ENCODE assay signal across 8 cellular contexts in the genomic region with DNA sequence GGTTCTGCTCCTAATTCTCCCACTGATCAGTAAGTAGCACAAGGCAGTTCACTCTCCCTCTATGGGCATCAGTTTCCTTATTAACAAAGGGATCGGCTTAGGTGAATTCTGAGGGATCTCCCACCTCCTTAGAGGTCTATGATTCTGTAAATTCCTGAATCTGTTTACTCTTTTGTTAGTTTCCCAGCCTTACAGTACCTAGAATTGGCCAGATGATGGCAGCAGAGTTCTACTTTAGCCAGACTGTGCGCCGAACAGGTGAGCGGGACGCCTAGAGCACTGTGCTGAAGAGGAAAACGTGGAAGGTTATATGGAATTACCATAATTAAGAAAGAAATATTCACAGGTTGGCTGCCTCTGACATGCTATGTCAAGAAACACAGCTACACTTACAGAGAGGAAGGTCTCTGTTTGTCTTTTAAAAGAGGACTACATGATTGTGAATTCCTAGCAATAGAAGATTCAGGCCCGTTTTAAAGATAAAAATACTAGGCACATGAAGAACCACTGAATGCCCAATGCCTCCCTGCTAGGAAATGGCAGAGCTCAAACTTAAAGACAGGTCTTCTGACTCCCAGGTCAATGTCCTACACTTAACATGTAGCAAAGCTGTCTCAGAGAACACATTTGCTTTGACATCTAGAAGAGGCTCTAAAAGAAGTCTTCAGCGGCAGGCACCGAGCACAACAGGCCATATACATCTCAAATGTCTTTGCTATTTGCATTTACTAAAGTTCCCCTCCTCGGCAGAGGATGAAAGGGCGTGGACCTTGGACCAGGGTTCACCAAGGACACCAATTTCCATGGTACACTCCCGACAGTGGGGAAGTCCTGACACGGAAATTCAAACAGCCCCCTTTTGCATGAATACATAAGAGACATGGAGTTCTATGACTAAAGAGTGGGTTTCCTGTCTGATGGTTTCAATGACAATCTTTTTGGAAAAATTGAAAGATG.
DNase-seq lines count a peak whose midpoint lies in the region; ATAC-seq lines count a peak whose summit lies in the region.

No MANE protein-coding gene starts in this region.

- no peak overlapping the region for H4K5ac ChIP-seq in mesendoderm (ENCODE audit: low read length)

- H3K4me1 ChIP-seq in CD4-positive, CD25-positive, alpha-beta regulatory T cell (ENCODE audit: control insufficient read depth, insufficient read depth, low read length, poor library complexity, severe bottlenecking), result no peaks in the 10 kb centered on the region
- H3K4me1 ChIP-seq in mesendoderm (ENCODE audit: control insufficient read depth, low read depth, low read length), result peaks cover 2% of the 10 kb centered on the region

- no peak overlapping the region for H4K8ac ChIP-seq in mesendoderm (ENCODE audit: low read depth, low read length)

- H3K18ac ChIP-seq in mesendoderm (ENCODE audit: low read length), result no peak overlapping the region

- H3K4me3 Mint-ChIP-seq in CD4-positive, CD25-positive, alpha-beta regulatory T cell, result no peak overlapping the region

- H3K9me3 Mint-ChIP-seq in CD4-positive, CD25-positive, alpha-beta regulatory T cell, result no peaks in the 10 kb centered on the region

- H2BK120ac ChIP-seq in mesendoderm (ENCODE audit: low read depth, low read length), result no peak overlapping the region

- H3K4me2 ChIP-seq in mesendoderm (ENCODE audit: low read length), result no peak overlapping the region

- no peak overlapping the region for H3K9ac ChIP-seq in mesendoderm (ENCODE audit: low read length)

- no peaks in the 10 kb centered on the region for H3K36me3 ChIP-seq in CD4-positive, CD25-positive, alpha-beta regulatory T cell (ENCODE audit: control insufficient read depth, insufficient read depth, low read length)
- H3K36me3 ChIP-seq in mesendoderm (ENCODE audit: control insufficient read depth, insufficient read depth, low read length), result no peaks in the 10 kb centered on the region

- H2BK5ac ChIP-seq in mesendoderm (ENCODE audit: low read length), result no peak overlapping the region

- no peaks in the 10 kb centered on the region for H3K79me1 ChIP-seq in mesendoderm (ENCODE audit: low read length)

- no peaks in the 10 kb centered on the region for H3K9me3 ChIP-seq in CD4-positive, CD25-positive, alpha-beta regulatory T cell (ENCODE audit: control insufficient read depth in 2 of 2, low read length in 2 of 2)

- DNase-seq in CD4-positive, CD25-positive, alpha-beta regulatory T cell, result peak; percentile 7 to 49 (median 25)
- DNase-seq in NCI-H2171 (lab: John Stamatoyannopoulos, UW), result peak; percentile 52
- peak; percentile 10 for DNase-seq in activated CD4-positive, CD25-positive, alpha-beta regulatory T cell treated with anti-CD3 and anti-CD28 coated beads, Interleukin-2, amount 50 U/mL, for 16 hours (ENCODE audit: low read depth, low spot score)
- DNase-seq in effector CD8-positive, alpha-beta T cell (lab: John Stamatoyannopoulos, UW), result peak; percentile 10
- DNase-seq in mesendoderm, result peak; percentile 80
- peak in 5 of 6 experiments; percentile 4 to 31 (median 19) for DNase-seq in stimulated activated naive CD4-positive, alpha-beta T cell (lab: John Stamatoyannopoulos, UW)

- H2BK15ac ChIP-seq in mesendoderm (replicated peaks; ENCODE audit: low read depth), result no peak overlapping the region

- no peak overlapping the region for H3K56ac ChIP-seq in mesendoderm (ENCODE audit: low read length)

- peak; percentile 59 to 71 for ATAC-seq in CD4-positive, CD25-positive, alpha-beta regulatory T cell (ENCODE audit: low read depth in 2 of 2)
- peak; percentile 91 for ATAC-seq in GM19023 (IDR thresholded peaks at IDR 0.05; ENCODE audit: unreplicated experiment)
- peak; percentile 96 for ATAC-seq in HG03095 (IDR thresholded peaks at IDR 0.05; ENCODE audit: unreplicated experiment)

- WGBS in mesendoderm (ENCODE audit: extremely low coverage, insufficient coverage, low lambda C conversion rate), result no CpG with 5 or more reads among the region's 13 CpGs

- peaks cover 0 to 2% (median 1%) of the 10 kb centered on the region in 4 donors for H3K4me1 Mint-ChIP-seq in CD4-positive, CD25-positive, alpha-beta regulatory T cell

- no peak overlapping the region for H3K27ac Mint-ChIP-seq in CD4-positive, CD25-positive, alpha-beta regulatory T cell

- no peaks in the 10 kb centered on the region for H3K36me3 Mint-ChIP-seq in CD4-positive, CD25-positive, alpha-beta regulatory T cell

- H3K27ac ChIP-seq in CD4-positive, CD25-positive, alpha-beta regulatory T cell (ENCODE audit: insufficient read depth, low read length, poor library complexity, severe bottlenecking), result no peak overlapping the region
- H3K27ac ChIP-seq in mesendoderm (ENCODE audit: low read depth, low read length), result no peak overlapping the region

- peaks cover 5% of the 10 kb centered on the region for H3K27me3 Mint-ChIP-seq in CD4-positive, CD25-positive, alpha-beta regulatory T cell

- no peak overlapping the region for H3K23ac ChIP-seq in mesendoderm (ENCODE audit: low read length)

- H3K4me3 ChIP-seq in CD4-positive, CD25-positive, alpha-beta regulatory T cell (ENCODE audit: low read depth, low read length), result no peak overlapping the region
- H3K4me3 ChIP-seq in mesendoderm (ENCODE audit: low read length), result no peak overlapping the region

- H3K4ac ChIP-seq in mesendoderm (ENCODE audit: low read depth, low read length), result no peak overlapping the region

- no peaks in the 10 kb centered on the region for H3K79me2 ChIP-seq in mesendoderm (ENCODE audit: control insufficient read depth, insufficient read depth, low read length)

- peaks cover 2% of the 10 kb centered on the region for H3K27me3 ChIP-seq in CD4-positive, CD25-positive, alpha-beta regulatory T cell (ENCODE audit: control insufficient read depth, insufficient read depth, low read length)
- no peaks in the 10 kb centered on the region for H3K27me3 ChIP-seq in mesendoderm (ENCODE audit: insufficient read depth, low read length, poor library complexity)

- no peak overlapping the region for H2AK5ac ChIP-seq in mesendoderm (ENCODE audit: low read length)

Comparison
In these comparisons a context has a peak if more than half of its experiments do, and no peak if none do; other contexts are left out.
1. DNase-seq: peak in every context shown above with its lines; median percentile 80 in mesendoderm; 52 in NCI-H2171; 25 in CD4-positive, CD25-positive, alpha-beta regulatory T cell; 19 in stimulated activated naive CD4-positive, alpha-beta T cell; 10 in activated CD4-positive, CD25-positive, alpha-beta regulatory T cell treated with anti-CD3 and anti-CD28 coated beads, Interleukin-2, amount 50 U/mL, for 16 hours; 10 in effector CD8-positive, alpha-beta T cell.